ENCODE assay signal across 13 cellular contexts in the genomic region with DNA sequence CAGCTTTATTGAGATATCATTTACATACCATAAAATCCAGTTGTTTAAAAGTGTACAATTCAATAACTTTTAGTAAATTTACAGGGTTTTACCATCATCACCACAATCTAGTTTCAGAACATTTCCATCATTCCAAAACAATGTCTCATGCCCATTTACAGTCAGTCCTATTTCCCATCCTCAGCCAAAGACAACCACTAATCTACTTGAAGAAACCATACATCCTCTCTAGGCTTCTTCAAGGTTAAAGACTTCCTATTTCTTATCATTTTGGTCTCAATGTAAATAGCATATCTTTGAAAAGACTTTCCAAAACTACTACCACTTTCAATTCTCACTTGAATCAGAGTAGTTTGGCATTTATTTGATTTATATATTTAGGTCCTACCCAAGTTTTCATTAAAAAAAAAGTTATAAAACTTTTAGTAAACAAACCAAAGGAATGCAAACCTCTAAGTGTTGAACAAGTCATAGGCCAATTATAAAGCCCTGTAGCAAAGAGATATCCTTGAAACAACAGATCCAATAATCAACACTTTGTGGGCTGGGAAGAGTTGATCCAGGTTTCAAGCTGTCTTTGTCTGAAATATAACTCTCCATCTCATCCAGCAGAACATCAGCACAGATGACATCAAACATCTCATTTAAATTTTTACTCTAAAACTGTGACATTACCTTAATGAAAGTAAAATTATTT.
A peak's percentile ranks its signal among the peaks of the same experiment; 100 is the strongest.
DNase-seq lines count a peak whose midpoint lies in the region; ATAC-seq and TF ChIP-seq lines count a peak whose summit lies in the region.
"Had no signal": no experiment of that assay in that cellular context is flagged by ENCODE, and none has a peak within 500 bp of the region (broad histone marks: within the 10 kb centered on the region; RNA-seq: fewer than 3 reads in every experiment).

No MANE protein-coding gene starts in this region.

- CTCF ChIA-PET in WTC11 (lab: Charles Lee): no interaction called here

- no peaks in the 10 kb centered on the region for H3K27me3 Mint-ChIP-seq in activated T-helper 2 cell treated with anti-CD3 and anti-CD28 coated beads, Interferon-gamma antibody, Interleukin-2, Interleukin-4, amounts not matched to agents 10 μg/mL and 5 μg/mL and 100 μg/mL, durations not matched to agents 14 hours and 24 hours and 36 hours (ENCODE audit: low read depth)
- no peaks in the 10 kb centered on the region for H3K27me3 Mint-ChIP-seq in WTC11 (ENCODE audit: low read depth)

- DNase-seq in AG10803 (ENCODE audit: low read depth) (peak; percentile 90), HT1080 (ENCODE audit: low read depth) (peak; percentile 81), glomerular visceral epithelial cell (ENCODE audit: extremely low spot score) (peak; percentile 53), NCI-H128 (lab: John Stamatoyannopoulos, UW; ENCODE audit: unreplicated experiment) (no peak), NCI-H187 (lab: John Stamatoyannopoulos, UW) (no peak), WTC11 (ENCODE audit: low spot score) (no peak)
- DNase-seq in activated T-helper 2 cell treated with anti-CD3 and anti-CD28 coated beads, Interferon-gamma antibody, Interleukin-2, Interleukin-4, amounts not matched to agents 10 μg/mL and 5 μg/mL and 100 μg/mL, durations not matched to agents 14 hours and 24 hours and 36 hours (ENCODE audit: low spot score): no peak
- DNase-seq: activated naive CD4-positive, alpha-beta T cell treated with Interleukin-2 at 50 U/mL for 16 hours; Calu3; KG1; upper lobe of left lung had no signal

- TF ChIP-seq CTCF in AG10803 (conservative IDR thresholded peaks at IDR 0.05; ENCODE audit: low read length) (no peak), WTC11 (IDR thresholded peaks at IDR 0.05) (no peak)

- H3K36me3 Mint-ChIP-seq in activated T-helper 2 cell treated with anti-CD3 and anti-CD28 coated beads, Interferon-gamma antibody, Interleukin-2, Interleukin-4, amounts not matched to agents 10 μg/mL and 5 μg/mL and 100 μg/mL, durations not matched to agents 14 hours and 24 hours and 36 hours (ENCODE audit: low read depth): no peaks in the 10 kb centered on the region
- H3K36me3 Mint-ChIP-seq in WTC11: no peaks in the 10 kb centered on the region

- H3K9me3 Mint-ChIP-seq in activated T-helper 2 cell treated with anti-CD3 and anti-CD28 coated beads, Interferon-gamma antibody, Interleukin-2, Interleukin-4, amounts not matched to agents 10 μg/mL and 5 μg/mL and 100 μg/mL, durations not matched to agents 14 hours and 24 hours and 36 hours: no peaks in the 10 kb centered on the region
- no peaks in the 10 kb centered on the region for H3K9me3 Mint-ChIP-seq in WTC11

- peak overlapping the region; percentile 34 for H3K27ac Mint-ChIP-seq in activated T-helper 2 cell treated with anti-CD3 and anti-CD28 coated beads, Interferon-gamma antibody, Interleukin-2, Interleukin-4, amounts not matched to agents 10 μg/mL and 5 μg/mL and 100 μg/mL, durations not matched to agents 14 hours and 24 hours and 36 hours
- no peak overlapping the region for H3K27ac Mint-ChIP-seq in WTC11

- POLR2A ChIA-PET in WTC11 (lab: Charles Lee): no interaction called here

- no peak overlapping the region for H3K4me3 ChIP-seq in AG10803 (ENCODE audit: low read length)
- H3K4me3 ChIP-seq: prostate gland, upper lobe of left lung had no signal

- no peak overlapping the region for H3K4me3 Mint-ChIP-seq in activated T-helper 2 cell treated with anti-CD3 and anti-CD28 coated beads, Interferon-gamma antibody, Interleukin-2, Interleukin-4, amounts not matched to agents 10 μg/mL and 5 μg/mL and 100 μg/mL, durations not matched to agents 14 hours and 24 hours and 36 hours (ENCODE audit: low read depth)
- H3K4me3 Mint-ChIP-seq in WTC11: no peak overlapping the region

- no peak for ATAC-seq in GM21786 (IDR thresholded peaks at IDR 0.05; ENCODE audit: unreplicated experiment)
- ATAC-seq in WTC11: no peak

- intact Hi-C loops in activated T-helper 2 cell treated with anti-CD3 and anti-CD28 coated beads, Interferon-gamma antibody, Interleukin-2, Interleukin-4, amounts not matched to agents 10 μg/mL and 5 μg/mL and 100 μg/mL, durations not matched to agents 14 hours and 24 hours and 36 hours (cut with micrococcal nuclease): loop anchor here (1.0 to 5.0 kb wide), 6 partner anchors 47 to 595 kb away; a partner anchor contains a TSS

- peaks cover 27% of the 10 kb centered on the region for H3K4me1 Mint-ChIP-seq in activated T-helper 2 cell treated with anti-CD3 and anti-CD28 coated beads, Interferon-gamma antibody, Interleukin-2, Interleukin-4, amounts not matched to agents 10 μg/mL and 5 μg/mL and 100 μg/mL, durations not matched to agents 14 hours and 24 hours and 36 hours (ENCODE audit: low read depth)
- H3K4me1 Mint-ChIP-seq in WTC11: no peaks in the 10 kb centered on the region

TF ChIP-seq in WTC11, 78 proteins besides CTCF, POLR2A, EP300 and RAD21 (continues in another document):
- TF ChIP-seq ZNF138 (CRISPR knock-in tag; conservative IDR thresholded peaks at IDR 0.05) (no peak), ZNF423 (CRISPR knock-in tag; IDR thresholded peaks at IDR 0.05) (no peak), CREB1 (CRISPR knock-in tag; IDR thresholded peaks at IDR 0.05) (no peak), NR1H2 (CRISPR knock-in tag; IDR thresholded peaks at IDR 0.05) (no peak), ETV6 (CRISPR knock-in tag; IDR thresholded peaks at IDR 0.05) (no peak), ATF1 (CRISPR knock-in tag; IDR thresholded peaks at IDR 0.05) (no peak), NR3C1 (CRISPR knock-in tag; conservative IDR thresholded peaks at IDR 0.05; ENCODE audit: low read depth) (no peak), OVOL2 (CRISPR knock-in tag; IDR thresholded peaks at IDR 0.05; ENCODE audit: borderline replicate concordance) (no peak), SP1 (CRISPR knock-in tag; conservative IDR thresholded peaks at IDR 0.05) (no peak), MYBL2 (CRISPR knock-in tag; IDR thresholded peaks at IDR 0.05) (no peak), ZNF416 (CRISPR knock-in tag; IDR thresholded peaks at IDR 0.05) (no peak)
- TF ChIP-seq, protein P1, sequence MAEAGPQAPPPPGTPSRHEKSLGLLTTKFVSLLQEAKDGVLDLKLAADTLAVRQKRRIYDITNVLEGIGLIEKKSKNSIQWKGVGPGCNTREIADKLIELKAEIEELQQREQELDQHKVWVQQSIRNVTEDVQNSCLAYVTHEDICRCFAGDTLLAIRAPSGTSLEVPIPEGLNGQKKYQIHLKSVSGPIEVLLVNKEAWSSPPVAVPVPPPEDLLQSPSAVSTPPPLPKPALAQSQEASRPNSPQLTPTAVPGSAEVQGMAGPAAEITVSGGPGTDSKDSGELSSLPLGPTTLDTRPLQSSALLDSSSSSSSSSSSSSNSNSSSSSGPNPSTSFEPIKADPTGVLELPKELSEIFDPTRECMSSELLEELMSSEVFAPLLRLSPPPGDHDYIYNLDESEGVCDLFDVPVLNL (CRISPR knock-in tag; IDR thresholded peaks at IDR 0.05; ENCODE audit: borderline replicate concordance, low read depth): no peak
- TF ChIP-seq, protein P2, sequence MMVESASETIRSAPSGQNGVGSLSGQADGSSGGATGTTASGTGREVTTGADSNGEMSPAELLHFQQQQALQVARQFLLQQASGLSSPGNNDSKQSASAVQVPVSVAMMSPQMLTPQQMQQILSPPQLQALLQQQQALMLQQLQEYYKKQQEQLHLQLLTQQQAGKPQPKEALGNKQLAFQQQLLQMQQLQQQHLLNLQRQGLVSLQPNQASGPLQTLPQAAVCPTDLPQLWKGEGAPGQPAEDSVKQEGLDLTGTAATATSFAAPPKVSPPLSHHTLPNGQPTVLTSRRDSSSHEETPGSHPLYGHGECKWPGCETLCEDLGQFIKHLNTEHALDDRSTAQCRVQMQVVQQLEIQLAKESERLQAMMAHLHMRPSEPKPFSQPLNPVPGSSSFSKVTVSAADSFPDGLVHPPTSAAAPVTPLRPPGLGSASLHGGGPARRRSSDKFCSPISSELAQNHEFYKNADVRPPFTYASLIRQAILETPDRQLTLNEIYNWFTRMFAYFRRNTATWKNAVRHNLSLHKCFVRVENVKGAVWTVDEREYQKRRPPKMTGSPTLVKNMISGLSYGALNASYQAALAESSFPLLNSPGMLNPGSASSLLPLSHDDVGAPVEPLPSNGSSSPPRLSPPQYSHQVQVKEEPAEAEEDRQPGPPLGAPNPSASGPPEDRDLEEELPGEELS (CRISPR knock-in tag; IDR thresholded peaks at IDR 0.05): no peak
- TF ChIP-seq, protein P3, sequence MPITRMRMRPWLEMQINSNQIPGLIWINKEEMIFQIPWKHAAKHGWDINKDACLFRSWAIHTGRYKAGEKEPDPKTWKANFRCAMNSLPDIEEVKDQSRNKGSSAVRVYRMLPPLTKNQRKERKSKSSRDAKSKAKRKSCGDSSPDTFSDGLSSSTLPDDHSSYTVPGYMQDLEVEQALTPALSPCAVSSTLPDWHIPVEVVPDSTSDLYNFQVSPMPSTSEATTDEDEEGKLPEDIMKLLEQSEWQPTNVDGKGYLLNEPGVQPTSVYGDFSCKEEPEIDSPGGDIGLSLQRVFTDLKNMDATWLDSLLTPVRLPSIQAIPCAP (CRISPR knock-in tag; IDR thresholded peaks at IDR 0.05): no peak
- TF ChIP-seq, protein P4, sequence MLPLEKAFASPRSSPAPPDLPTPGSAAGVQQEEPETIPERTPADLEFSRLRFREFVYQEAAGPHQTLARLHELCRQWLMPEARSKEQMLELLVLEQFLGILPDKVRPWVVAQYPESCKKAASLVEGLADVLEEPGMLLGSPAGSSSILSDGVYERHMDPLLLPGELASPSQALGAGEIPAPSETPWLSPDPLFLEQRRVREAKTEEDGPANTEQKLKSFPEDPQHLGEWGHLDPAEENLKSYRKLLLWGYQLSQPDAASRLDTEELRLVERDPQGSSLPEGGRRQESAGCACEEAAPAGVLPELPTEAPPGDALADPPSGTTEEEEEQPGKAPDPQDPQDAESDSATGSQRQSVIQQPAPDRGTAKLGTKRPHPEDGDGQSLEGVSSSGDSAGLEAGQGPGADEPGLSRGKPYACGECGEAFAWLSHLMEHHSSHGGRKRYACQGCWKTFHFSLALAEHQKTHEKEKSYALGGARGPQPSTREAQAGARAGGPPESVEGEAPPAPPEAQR (CRISPR knock-in tag; IDR thresholded peaks at IDR 0.05): no peak
- TF ChIP-seq, protein P5, sequence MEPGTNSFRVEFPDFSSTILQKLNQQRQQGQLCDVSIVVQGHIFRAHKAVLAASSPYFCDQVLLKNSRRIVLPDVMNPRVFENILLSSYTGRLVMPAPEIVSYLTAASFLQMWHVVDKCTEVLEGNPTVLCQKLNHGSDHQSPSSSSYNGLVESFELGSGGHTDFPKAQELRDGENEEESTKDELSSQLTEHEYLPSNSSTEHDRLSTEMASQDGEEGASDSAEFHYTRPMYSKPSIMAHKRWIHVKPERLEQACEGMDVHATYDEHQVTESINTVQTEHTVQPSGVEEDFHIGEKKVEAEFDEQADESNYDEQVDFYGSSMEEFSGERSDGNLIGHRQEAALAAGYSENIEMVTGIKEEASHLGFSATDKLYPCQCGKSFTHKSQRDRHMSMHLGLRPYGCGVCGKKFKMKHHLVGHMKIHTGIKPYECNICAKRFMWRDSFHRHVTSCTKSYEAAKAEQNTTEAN (CRISPR knock-in tag; IDR thresholded peaks at IDR 0.05): no peak

Comparison
In these comparisons a context has a peak if more than half of its experiments do, and no peak if none do; other contexts are left out.
1. DNase-seq: peak in AG10803 (single experiment), HT1080 (single experiment) and glomerular visceral epithelial cell (single experiment); none in activated T-helper 2 cell treated with anti-CD3 and anti-CD28 coated beads, Interferon-gamma antibody, Interleukin-2, Interleukin-4, amounts not matched to agents 10 μg/mL and 5 μg/mL and 100 μg/mL, durations not matched to agents 14 hours and 24 hours and 36 hours (single experiment), NCI-H128 (single experiment), NCI-H187 (0 of 2) and WTC11 (single experiment).